ENCODE assay signal across 8 cellular contexts in the genomic region with DNA sequence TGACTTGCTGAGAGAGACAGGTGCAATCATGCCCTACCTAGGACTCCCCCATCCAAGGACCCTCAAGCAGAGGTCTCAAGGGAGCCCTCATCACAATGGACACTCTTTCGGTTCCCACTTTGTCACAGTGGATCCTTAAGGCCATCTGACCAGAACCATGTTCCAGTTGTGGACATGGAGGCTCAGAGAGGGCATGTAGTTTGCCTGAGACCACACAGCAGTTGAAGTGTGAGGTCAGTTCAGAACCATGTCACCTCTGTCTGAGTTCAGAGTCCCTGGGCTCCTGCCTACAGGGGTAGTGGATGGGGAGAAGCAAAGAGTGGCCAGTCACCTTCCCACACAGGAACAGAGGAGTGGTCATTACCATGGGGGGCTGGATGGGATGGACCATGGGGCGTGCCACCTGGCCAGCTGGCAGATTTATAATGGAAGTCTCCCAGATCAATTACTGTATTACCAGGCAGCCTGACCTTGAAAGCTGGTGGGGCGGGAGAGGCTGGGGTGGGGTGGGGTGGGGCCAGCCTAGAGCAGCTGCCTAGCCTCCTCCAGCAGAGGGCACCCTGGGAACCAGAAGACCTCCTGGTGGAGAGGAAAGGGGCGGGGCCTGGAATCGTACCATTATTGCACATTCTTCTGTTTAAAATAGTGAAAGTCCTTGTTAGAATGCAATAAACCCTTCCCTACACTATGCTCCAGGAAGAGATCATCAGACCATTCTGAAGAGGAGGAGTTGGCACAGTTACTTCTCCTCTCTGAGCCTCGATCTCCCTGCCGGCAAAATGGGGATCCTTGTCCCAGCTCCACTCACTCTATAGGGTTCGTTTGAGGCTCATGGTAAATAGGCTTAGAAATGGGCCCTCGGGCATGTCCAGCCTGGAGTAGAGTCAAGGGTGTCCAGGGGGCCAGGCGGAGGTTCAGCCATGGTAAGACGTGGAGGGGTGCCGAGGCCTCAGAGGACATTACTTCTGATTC. TPM values are rescaled to one million over a fixed set of nuclear protein-coding genes. Genes with fewer than 3 reads are reported as not detected.
DNase-seq lines count a peak whose midpoint lies in the region; ATAC-seq and TF ChIP-seq lines count a peak whose summit lies in the region.

No MANE protein-coding gene starts in this region.

- no peak overlapping the region for H3K14ac ChIP-seq in H9 (ENCODE audit: insufficient read depth, low read length)

- H2AFZ ChIP-seq in H9 (ENCODE audit: low read length): no peak overlapping the region

- H3K27ac Mint-ChIP-seq in H9: no peak overlapping the region

- H3K27me3 Mint-ChIP-seq in H9 (ENCODE audit: low read depth): peaks cover 12% of the 10 kb centered on the region

- no peak overlapping the region for H3K4ac ChIP-seq in H9 (ENCODE audit: low read depth, low read length)

- no peak overlapping the region for H2BK5ac ChIP-seq in H9 (ENCODE audit: insufficient read length, low read length)

- no peak overlapping the region for H4K5ac ChIP-seq in H9 (ENCODE audit: insufficient read length, low read depth, low read length)

- no peaks in the 10 kb centered on the region for H3K4me1 ChIP-seq in H9 (ENCODE audit: insufficient read depth, low read length)
- peaks cover 23% of the 10 kb centered on the region for H3K4me1 ChIP-seq in NT2/D1 (ENCODE audit: insufficient read depth, insufficient read length)

- H3K27ac ChIP-seq in H9 (ENCODE audit: insufficient read length, low read depth, low read length): no peak overlapping the region

- no peaks in the 10 kb centered on the region for H3K36me3 Mint-ChIP-seq in H9 (ENCODE audit: insufficient read depth in 1 of 3, low read depth in 3 of 3)

- H4K91ac ChIP-seq in H9 (ENCODE audit: insufficient read length, low read depth, low read length): no peak overlapping the region

- H3K4me2 ChIP-seq in H9 (ENCODE audit: insufficient read depth, insufficient read length, low read length): no peak overlapping the region

- ATAC-seq in GM18873 (IDR thresholded peaks at IDR 0.05; ENCODE audit: low FRiP score, unreplicated experiment) (no peak), GM21825 (IDR thresholded peaks at IDR 0.05; ENCODE audit: unreplicated experiment) (no peak)

- H2AK5ac ChIP-seq in H9 (ENCODE audit: insufficient read length, low read length): no peak overlapping the region

- H2BK20ac ChIP-seq in H9 (ENCODE audit: low read depth, low read length, poor library complexity, severe bottlenecking): no peak overlapping the region

- H3K56ac ChIP-seq in H9 (ENCODE audit: insufficient read length, low read depth, low read length): no peak overlapping the region

- H3K4me3 ChIP-seq in NT2/D1 (ENCODE audit: insufficient read length, low read depth) (no peak overlapping the region), cardiac fibroblast (replicated peaks in 1 of 2; ENCODE audit: low read depth in 2 of 2, low read length in 2 of 2) (no peak overlapping the region)

- H2BK120ac ChIP-seq in H9 (ENCODE audit: low read depth, low read length, poor library complexity, severe bottlenecking): no peak overlapping the region

- H3K79me1 ChIP-seq in H9 (ENCODE audit: insufficient read depth, low read depth, low read length, poor library complexity, severe bottlenecking): no peaks in the 10 kb centered on the region

- H2BK15ac ChIP-seq in H9 (ENCODE audit: low read depth, low read length): no peak overlapping the region

- H4K20me1 ChIP-seq in H9 (ENCODE audit: control insufficient read depth, insufficient read depth, insufficient read length): no peaks in the 10 kb centered on the region

- H2BK12ac ChIP-seq in H9 (ENCODE audit: insufficient read length, low read depth, low read length): no peak overlapping the region

- H3K9me3 ChIP-seq in H9 (ENCODE audit: control insufficient read depth, low read depth, low read length): no peaks in the 10 kb centered on the region
- H3K9me3 ChIP-seq in NT2/D1 (ENCODE audit: insufficient read depth, low read length): peaks cover 1% of the 10 kb centered on the region; the same call in 1 of the 2 replicates

- H3K27me3 ChIP-seq in H9 (ENCODE audit: insufficient read depth, low read length): no peaks in the 10 kb centered on the region
- H3K27me3 ChIP-seq in NT2/D1 (ENCODE audit: insufficient read depth, insufficient read length): peaks cover 5% of the 10 kb centered on the region

- TF ChIP-seq CTCF in H9 (conservative IDR thresholded peaks at IDR 0.05) (peak; percentile 84), cardiac fibroblast (IDR thresholded peaks at IDR 0.05; ENCODE audit: low read depth, low read length) (peak; percentile 57)

- H3K9ac ChIP-seq in H9 (ENCODE audit: extremely low read depth, insufficient read length, low read length): no peak overlapping the region
- no peak overlapping the region for H3K9ac ChIP-seq in NT2/D1 (ENCODE audit: insufficient read length, low read depth)

- no peak overlapping the region for H3K23ac ChIP-seq in H9 (ENCODE audit: insufficient read length, low read depth, low read length)

- WGBS in H9 (ENCODE audit: extremely low coverage, insufficient read length, low lambda C conversion rate): no CpG with 5 or more reads among the region's 12 CpGs

- no peak overlapping the region for H3T11ph ChIP-seq in H9 (ENCODE audit: low read length)

- no peaks in the 10 kb centered on the region for H3K36me3 ChIP-seq in NT2/D1 (ENCODE audit: insufficient read depth, insufficient read length, low read length)

- DNase-seq in D341Med (ENCODE audit: low spot score) (peak; percentile 87), H9 (peak; percentile 75), NT2/D1 (ENCODE audit: low read depth, low spot score) (peak; percentile 50), cardiac fibroblast (ENCODE audit: low read depth in 2 of 2) (peak; percentile 63), midbrain (lab: John Stamatoyannopoulos, UW) (peak; percentile 41), NCI-H128 (lab: John Stamatoyannopoulos, UW; ENCODE audit: unreplicated experiment) (no peak)

- no peak overlapping the region for H3K18ac ChIP-seq in H9 (ENCODE audit: insufficient read length, low read depth, low read length)

- no peaks in the 10 kb centered on the region for H3K79me2 ChIP-seq in H9 (ENCODE audit: insufficient read depth, low read length)

- no peak overlapping the region for H4K8ac ChIP-seq in H9 (replicated peaks; ENCODE audit: insufficient read length, low read depth, low read length)

- H3K4me3 Mint-ChIP-seq in H9: no peak overlapping the region

- no peaks in the 10 kb centered on the region for H3K23me2 ChIP-seq in H9 (ENCODE audit: insufficient read length, low read depth, low read length, poor library complexity, severe bottlenecking)

- H3K9me3 Mint-ChIP-seq in H9: peaks cover 0 to 3% of the 10 kb centered on the region in 2 experiments; a peak in 1 of 5 replicates

- peaks cover 9 to 33% of the 10 kb centered on the region in 2 experiments for H3K4me1 Mint-ChIP-seq in H9

RNA-seq across cellular contexts. Expression of gene LINGO1, which starts 26.9 kb away (rescaled TPM):
- total RNA-seq in H9 (2021): 41.6 and 42.6 TPM in 2 replicates
